In genomic region chr13:106548064-106548696, GRCh38 we compare ENCODE assay signal across 34 cellular contexts. TPM values are rescaled to one million over a fixed set of nuclear protein-coding genes. Genes with fewer than 3 reads are reported as not detected.
A peak's percentile ranks its signal among the peaks of the same experiment; 100 is the strongest.
DNase-seq lines count a peak whose midpoint lies in the region; ATAC-seq, FAIRE-seq and TF ChIP-seq lines count a peak whose summit lies in the region.
"Had no signal": no experiment of that assay in that cellular context is flagged by ENCODE, and none has a peak within 500 bp of the region (broad histone marks: within the 10 kb centered on the region; RNA-seq: fewer than 3 reads in every experiment).

No MANE protein-coding gene starts in this region.

- H3K36me3 ChIP-seq in left ventricle myocardium inferior, result peaks cover 15% of the 10 kb centered on the region

- 0 out of 2 replicates have a peak, but pooled peaks have one; percentile 31 for TF ChIP-seq POLR2A in GM12892 (IDR thresholded peaks at IDR 0.05; ENCODE audit: low read depth, low read length)

- H3K27me3 ChIP-seq in AG04450 (ENCODE audit: control insufficient read depth, insufficient read depth, low read length), result no peaks in the 10 kb centered on the region
- H3K27me3 ChIP-seq in left ventricle myocardium inferior (ENCODE audit: low read depth), result no peaks in the 10 kb centered on the region
- H3K27me3 ChIP-seq: BLaER1, cardiac muscle cell, transverse colon had no signal

- DNase-seq in AG04450 (ENCODE audit: low read depth, low spot score), result peak; percentile 21
- no peak for DNase-seq in GM12892 (ENCODE audit: insufficient read length)
- DNase-seq in astrocyte of the spinal cord (ENCODE audit: low read depth, low spot score), result peak; percentile 55
- DNase-seq in immature natural killer cell, result no peak
- no peak for DNase-seq in NCI-H1694 treated with DMSO at 0.1 percent for 48 hours (lab: John Stamatoyannopoulos, UW)
- DNase-seq in left ventricle myocardium inferior, result no peak
- no peak for DNase-seq in osteocyte (ENCODE audit: extremely low spot score, unreplicated experiment)
- DNase-seq: activated CD4-positive, alpha-beta T cell treated with anti-CD3 and anti-CD28 coated beads, Interleukin-2, amount 50 U/mL, for 48 hours; activated CD4-positive, CD25-positive, alpha-beta regulatory T cell treated with anti-CD3 and anti-CD28 coated beads, Interleukin-2, amount 50 U/mL, for 72 hours; activated CD8-positive, alpha-beta memory T cell treated with anti-CD3 and anti-CD28 coated beads, Interleukin-2, amount 50 U/mL, for 4 hours; activated naive CD4-positive, alpha-beta T cell treated with anti-CD3 and anti-CD28 coated beads, Interleukin-2, amount 50 U/mL, for 16 hours; cortex of kidney; DMS79; effector memory CD4-positive, alpha-beta T cell; islet precursor cell; Kasumi-1; midbrain; naive B cell; NCI-H1417; NCI-H2029 treated with DMSO at 0.1 percent for 48 hours; NCI-H226; NCI-H526 treated with DMSO at 0.1 percent for 48 hours; nucleus accumbens; SHP77; stimulated activated CD4-positive, alpha-beta T cell treated with anti-CD3 and anti-CD28 coated beads, Interleukin-4, amount 100 ng/mL, for 24 hours; T-helper 17 cell; transverse colon had no signal

- H3K9me3 ChIP-seq in AG04450 (ENCODE audit: control insufficient read depth, insufficient read depth, low read length) (no peaks in the 10 kb centered on the region), left ventricle myocardium inferior (replicated peaks) (no peaks in the 10 kb centered on the region)
- H3K9me3 ChIP-seq: BLaER1, transverse colon had no signal

- POLR2A ChIA-PET in AG04450 (lab: Yijun Ruan, JAX), result no interaction called here

- H3K27ac Mint-ChIP-seq in immature natural killer cell, result peak overlapping the region in 5 of 6 donors; percentile 0 to 74 (median 5)
- no peak overlapping the region for H3K27ac Mint-ChIP-seq in osteocyte (ENCODE audit: unreplicated experiment)
- H3K27ac Mint-ChIP-seq: activated T-helper 2 cell treated with anti-CD3 and anti-CD28 coated beads, Interferon-gamma antibody, Interleukin-2, Interleukin-4, amounts not matched to agents 10 μg/mL and 5 μg/mL and 100 μg/mL, durations not matched to agents 14 hours and 24 hours and 36 hours had no signal

- H3K4me3 ChIP-seq in AG04450 (ENCODE audit: low read depth, low read length) (no peak overlapping the region), astrocyte of the spinal cord (ENCODE audit: low read depth, low read length) (no peak overlapping the region), left ventricle myocardium inferior (no peak overlapping the region)
- H3K4me3 ChIP-seq: BLaER1, cardiac muscle cell, transverse colon had no signal

- H3K36me3 Mint-ChIP-seq in immature natural killer cell, result peaks cover 0 to 4% (median 0%) of the 10 kb centered on the region in 3 donors
- peaks cover 28% of the 10 kb centered on the region for H3K36me3 Mint-ChIP-seq in osteocyte (ENCODE audit: unreplicated experiment)

- intact Hi-C loops in left ventricle myocardium inferior (cut with micrococcal nuclease), result no loop called here

- H3K27ac ChIP-seq in AG04450 (ENCODE audit: low read depth, low read length) (no peak overlapping the region), left ventricle myocardium inferior (replicated peaks) (no peak overlapping the region)
- H3K27ac ChIP-seq: BLaER1, cardiac muscle cell, transverse colon had no signal

- H3K4me3 Mint-ChIP-seq in immature natural killer cell, result peak overlapping the region in 4 of 5 donors; percentile 8 to 48 (median 36)
- H3K4me3 Mint-ChIP-seq in osteocyte (ENCODE audit: unreplicated experiment), result no peak overlapping the region
- H3K4me3 Mint-ChIP-seq: naive B cell, T-helper 17 cell had no signal

- ATAC-seq in GM19324 (IDR thresholded peaks at IDR 0.05; ENCODE audit: low FRiP score, unreplicated experiment), result no peak
- ATAC-seq: HCT116, Panc1, T-helper 17 cell had no signal

- in situ Hi-C loops in astrocyte of the spinal cord (cut with HindIII; ENCODE audit: low sequenced_read_pairs), result no loop called here

- FAIRE-seq in GM12892 (lab: Jason Lieb, UNC), result no peak
- FAIRE-seq: GM18507 had no signal

- peaks cover 72% of the 10 kb centered on the region for H3K4me1 ChIP-seq in left ventricle myocardium inferior
- H3K4me1 ChIP-seq: BLaER1 had no signal

- H3K4me1 Mint-ChIP-seq in immature natural killer cell (peaks cover 40 to 64% of the 10 kb centered on the region in 2 donors), osteocyte (ENCODE audit: unreplicated experiment) (peaks cover 6% of the 10 kb centered on the region)

- CTCF ChIA-PET in AG04450 (lab: Charles Lee), result interaction anchor here (0.7 kb wide), 1 partner anchor 14 kb away, joined by 3 read pairs; no protein-coding TSS in a partner anchor

- H3K9me3 Mint-ChIP-seq in immature natural killer cell, result no peaks in the 10 kb centered on the region
- H3K9me3 Mint-ChIP-seq in osteocyte (ENCODE audit: unreplicated experiment), result no peaks in the 10 kb centered on the region
- H3K9me3 Mint-ChIP-seq: activated T-helper 2 cell treated with anti-CD3 and anti-CD28 coated beads, Interferon-gamma antibody, Interleukin-2, Interleukin-4, amounts not matched to agents 10 μg/mL and 5 μg/mL and 100 μg/mL, durations not matched to agents 14 hours and 24 hours and 36 hours; naive B cell had no signal

- TF ChIP-seq CTCF in AG04450 (IDR thresholded peaks at IDR 0.05; ENCODE audit: low read depth, low read length), result no peak
- no peak for TF ChIP-seq CTCF in astrocyte of the spinal cord (IDR thresholded peaks at IDR 0.05; ENCODE audit: low read depth, low read length)
- no peak for TF ChIP-seq CTCF in left ventricle myocardium inferior (IDR thresholded peaks at IDR 0.05; ENCODE audit: borderline replicate concordance)
- no peak for TF ChIP-seq CTCF in osteocyte (IDR thresholded peaks at IDR 0.05)

- H3K27me3 Mint-ChIP-seq in immature natural killer cell (ENCODE audit: low read depth in 3 of 3) (peaks cover 0 to 2% (median 1%) of the 10 kb centered on the region in 3 donors), osteocyte (ENCODE audit: unreplicated experiment) (no peaks in the 10 kb centered on the region)
- H3K27me3 Mint-ChIP-seq: naive B cell, T-helper 17 cell had no signal

RNA-seq across cellular contexts. Expression of gene EFNB2, which starts 12.7 kb away (rescaled TPM):
- 2.6 and 3.0 TPM in 2 replicates for polyA plus RNA-seq in AG04450 (2011; rRNA removed)
- 4.0 and 4.6 TPM in 2 replicates for polyA minus RNA-seq in AG04450 (2011; rRNA and poly(A)+ RNA removed)
- polyA plus RNA-seq in GM12892 (2012; ENCODE audit: missing spikeins), result 0.23 TPM
- polyA plus RNA-seq in immature natural killer cell, result under 1 TPM in 1 of 3 donors, not detected in 2; 0.17 TPM
- total RNA-seq in left ventricle myocardium inferior, result 10.1 TPM
- total RNA-seq in osteocyte, result 49.2 and 50.0 TPM in 2 replicates

RNA-seq across cellular contexts. Expression of gene ARGLU1, which starts 19.8 kb away (rescaled TPM):
- 53.3 and 80.3 TPM in 2 replicates for polyA plus RNA-seq in AG04450 (2011; rRNA removed)
- 7.6 and 11.6 TPM in 2 replicates for polyA minus RNA-seq in AG04450 (2011; rRNA and poly(A)+ RNA removed)
- 87.6 TPM for polyA plus RNA-seq in GM12892 (2012; ENCODE audit: missing spikeins)
- 10 to 100 TPM; 27.0 to 56.7 (median 39.8) TPM for polyA plus RNA-seq in immature natural killer cell
- total RNA-seq in left ventricle myocardium inferior, result 29.0 TPM
- total RNA-seq in osteocyte, result 65.8 and 78.8 TPM in 2 replicates

Comparison
In these comparisons a context has a peak if more than half of its experiments do, and no peak if none do; other contexts are left out.
1. DNase-seq: peak in AG04450 (single experiment) and astrocyte of the spinal cord (single experiment); none in GM12892 (single experiment), immature natural killer cell (0 of 3), NCI-H1694 treated with DMSO at 0.1 percent for 48 hours (single experiment), left ventricle myocardium inferior (single experiment) and osteocyte (single experiment).